25 cellular contexts compared by ENCODE assay signal in the genomic region with DNA sequence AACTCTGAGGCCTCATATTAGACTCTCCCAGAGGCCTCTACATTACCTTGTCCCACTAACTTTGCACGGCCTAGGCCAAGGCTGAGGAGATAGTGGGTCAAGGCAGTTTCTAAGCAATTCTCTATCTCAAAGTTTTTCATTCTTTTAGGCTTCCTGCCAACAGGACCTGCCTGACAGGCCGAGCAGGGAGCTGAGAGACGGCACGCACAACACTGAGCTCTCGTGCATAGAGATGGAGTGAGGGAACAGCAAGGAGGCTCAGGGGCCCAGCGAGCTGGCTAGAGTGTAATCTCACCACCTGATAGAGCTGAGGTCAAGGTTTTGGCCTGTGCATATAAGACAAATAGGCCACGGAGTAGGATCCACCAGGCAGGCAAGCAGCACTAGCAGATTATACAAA. TPM values are rescaled to one million over a fixed set of nuclear protein-coding genes. Genes with fewer than 3 reads are reported as not detected.
A peak's percentile ranks its signal among the peaks of the same experiment; 100 is the strongest.
DNase-seq lines count a peak whose midpoint lies in the region; ATAC-seq and TF ChIP-seq lines count a peak whose summit lies in the region.
"Had no signal": no experiment of that assay in that cellular context is flagged by ENCODE, and none has a peak within 500 bp of the region (broad histone marks: within the 10 kb centered on the region; RNA-seq: fewer than 3 reads in every experiment).

No MANE protein-coding gene starts in this region.

- POLR2A ChIA-PET in A673 (lab: Charles Lee; ENCODE audit: low non-redundant PET): interaction anchor here (0.5 kb wide), 1 partner anchor 100 kb away, joined by 3 read pairs; no protein-coding TSS in a partner anchor

- 67% methylated on average over 7 of the region's 7 CpGs for WGBS in mammary epithelial cell (ENCODE audit: low coverage, missing lambda C conversion rate)

- H3K4me1 Mint-ChIP-seq in nephron (peaks cover 57% of the 10 kb centered on the region), type B pancreatic cell (ENCODE audit: unreplicated experiment) (peaks cover 61% of the 10 kb centered on the region)

- H3K27ac ChIP-seq in mammary epithelial cell (ENCODE audit: insufficient read depth, low read depth, low read length): peak overlapping the region; percentile 41
- no peak overlapping the region for H3K27ac ChIP-seq in A673 (ENCODE audit: low read depth, low read length, poor library complexity, severe bottlenecking)
- H3K27ac ChIP-seq: BLaER1, esophagus muscularis mucosa had no signal

- no peaks in the 10 kb centered on the region for H3K36me3 ChIP-seq in mammary epithelial cell (ENCODE audit: insufficient read depth, low read length)
- no peaks in the 10 kb centered on the region for H3K36me3 ChIP-seq in A673 (ENCODE audit: insufficient read depth, low read length, poor library complexity, severe bottlenecking)
- H3K36me3 ChIP-seq: BLaER1, MG63 had no signal

- H3K9me3 ChIP-seq in mammary epithelial cell (replicated peaks; ENCODE audit: insufficient read depth, low read length) (no peaks in the 10 kb centered on the region), A673 (ENCODE audit: low read depth, low read length, poor library complexity, severe bottlenecking) (no peaks in the 10 kb centered on the region)
- H3K9me3 ChIP-seq: esophagus muscularis mucosa, MG63 had no signal

- H3K27me3 ChIP-seq in mammary epithelial cell (ENCODE audit: insufficient read depth, low read length) (no peaks in the 10 kb centered on the region), A673 (replicated peaks; ENCODE audit: insufficient read depth, low read depth, low read length, poor library complexity) (peaks cover 22% of the 10 kb centered on the region)
- H3K27me3 ChIP-seq: BLaER1, MG63 had no signal

- H2AFZ ChIP-seq in mammary epithelial cell (ENCODE audit: low read depth, low read length): peak overlapping the region; percentile 41

- H3K4me3 ChIP-seq in mammary epithelial cell (replicated peaks in 1 of 3; ENCODE audit: insufficient read depth in 1 of 3, low read depth in 2 of 3, low read length in 3 of 3) (no peak overlapping the region), A673 (ENCODE audit: low read depth, low read length, poor library complexity, severe bottlenecking) (no peak overlapping the region)
- H3K4me3 ChIP-seq: BLaER1, esophagus muscularis mucosa, MG63 had no signal

- CTCF ChIA-PET in mammary epithelial cell (lab: Charles Lee; ENCODE audit: low non-redundant PET): no interaction called here
- CTCF ChIA-PET in A673 (lab: Charles Lee): no interaction called here

- H3K4me3 Mint-ChIP-seq in nephron: peak overlapping the region; percentile 29 to 72 (median 64)
- H3K4me3 Mint-ChIP-seq in type B pancreatic cell: peak overlapping the region; percentile 83
- H3K4me3 Mint-ChIP-seq: activated CD8-positive, alpha-beta T cell treated with anti-CD3 and anti-CD28 coated beads, Interleukin-2, amount 10 ng/mL, durations not matched to agents 7 days and 5 days; stimulated activated naive CD8-positive, alpha-beta T cell treated with anti-CD3 and anti-CD28 coated beads, Interleukin-15, Interleukin-2, amounts not matched to agents 100 ng/mL and 50 ng/mL, for 24 hours had no signal

- no peaks in the 10 kb centered on the region for H3K9me3 Mint-ChIP-seq in nephron
- no peaks in the 10 kb centered on the region for H3K9me3 Mint-ChIP-seq in type B pancreatic cell
- H3K9me3 Mint-ChIP-seq: activated T-helper 2 cell treated with anti-CD3 and anti-CD28 coated beads, Interferon-gamma antibody, Interleukin-2, Interleukin-4, amounts not matched to agents 10 μg/mL and 5 μg/mL and 100 μg/mL, durations not matched to agents 14 hours and 24 hours and 36 hours; stimulated activated naive CD8-positive, alpha-beta T cell treated with anti-CD3 and anti-CD28 coated beads, Interleukin-15, Interleukin-2, amounts not matched to agents 100 ng/mL and 50 ng/mL, for 24 hours had no signal

- in situ Hi-C loops in mammary epithelial cell (cut with MboI; ENCODE audit: low sequenced_read_pairs in 2 of 2): no loop called here

- ATAC-seq in HG03039 (IDR thresholded peaks at IDR 0.05; ENCODE audit: unreplicated experiment) (peak; percentile 4), GM21576 (IDR thresholded peaks at IDR 0.05; ENCODE audit: unreplicated experiment) (no peak)
- ATAC-seq: activated CD8-positive, alpha-beta T cell treated with anti-CD3 and anti-CD28 coated beads, Interleukin-2, amount 10 ng/mL, durations not matched to agents 7 days and 5 days had no signal

- BruUV-seq in mammary epithelial cell (replicated peaks; lab: Mats Ljungman, UMichigan) (no TSS peak), A673 (replicated peaks; lab: Mats Ljungman, UMichigan) (no TSS peak)

- no peaks in the 10 kb centered on the region for H4K20me1 ChIP-seq in mammary epithelial cell (ENCODE audit: insufficient read depth, low read length)
- H4K20me1 ChIP-seq: BLaER1 had no signal

- no peaks in the 10 kb centered on the region for H3K79me2 ChIP-seq in mammary epithelial cell (ENCODE audit: insufficient read depth, low read length)

- peak overlapping the region; percentile 6 to 90 (median 64) for H3K27ac Mint-ChIP-seq in nephron
- H3K27ac Mint-ChIP-seq in type B pancreatic cell: peak overlapping the region; percentile 84
- H3K27ac Mint-ChIP-seq: activated CD8-positive, alpha-beta T cell treated with anti-CD3 and anti-CD28 coated beads, Interleukin-2, amount 10 ng/mL, durations not matched to agents 7 days and 5 days; activated T-helper 2 cell treated with anti-CD3 and anti-CD28 coated beads, Interferon-gamma antibody, Interleukin-2, Interleukin-4, amounts not matched to agents 10 μg/mL and 5 μg/mL and 100 μg/mL, durations not matched to agents 14 hours and 24 hours and 36 hours had no signal

- no peak for TF ChIP-seq CTCF in mammary epithelial cell (conservative IDR thresholded peaks at IDR 0.05 in 1 of 2, IDR thresholded peaks at IDR 0.05 in 1 of 2; ENCODE audit: extremely low read depth in 1 of 2, insufficient read depth in 1 of 2, low read depth in 1 of 2, low read length in 2 of 2)
- TF ChIP-seq CTCF in nephron (IDR thresholded peaks at IDR 0.05; ENCODE audit: unreplicated experiment in 3 of 3): no peak
- TF ChIP-seq CTCF in type B pancreatic cell (conservative IDR thresholded peaks at IDR 0.05): no peak
- TF ChIP-seq CTCF in A673 (conservative IDR thresholded peaks at IDR 0.05; ENCODE audit: low read depth, low read length): no peak

- peaks cover 45% of the 10 kb centered on the region for H3K4me1 ChIP-seq in mammary epithelial cell (ENCODE audit: insufficient read depth, low read length)
- H3K4me1 ChIP-seq in A673 (ENCODE audit: insufficient read depth, low read length, poor library complexity, severe bottlenecking): no peaks in the 10 kb centered on the region
- H3K4me1 ChIP-seq: BLaER1 had no signal

- no peak overlapping the region for H3K4me2 ChIP-seq in mammary epithelial cell (ENCODE audit: insufficient read depth, low read depth, low read length)
- H3K4me2 ChIP-seq: BLaER1 had no signal

- H3K36me3 Mint-ChIP-seq in nephron (ENCODE audit: low read depth) (peaks cover 8% of the 10 kb centered on the region), type B pancreatic cell (peaks cover 13% of the 10 kb centered on the region)

- DNase-seq in mammary epithelial cell: no peak
- no peak for DNase-seq in type B pancreatic cell (ENCODE audit: extremely low spot score, unreplicated experiment)
- DNase-seq in A673 (ENCODE audit: low spot score): no peak
- DNase-seq in DMS53 (lab: John Stamatoyannopoulos, UW): no peak
- DNase-seq: activated CD8-positive, alpha-beta T cell treated with anti-CD3 and anti-CD28 coated beads, Interleukin-2, amount 10 ng/mL, durations not matched to agents 7 days and 5 days; aorta; cortex of kidney; GOT3; islet precursor cell; MG63; NCI-H2029 treated with DMSO at 0.1 percent for 48 hours; NCI-H526; occipital lobe; small intestine; SW 1271 had no signal

- H3K9ac ChIP-seq in mammary epithelial cell (ENCODE audit: insufficient read depth, low read length): no peak overlapping the region
- H3K9ac ChIP-seq: BLaER1 had no signal

- intact Hi-C loops in mammary epithelial cell (cut with micrococcal nuclease) (no loop called here), A673 (cut with micrococcal nuclease; ENCODE audit: unreplicated experiment) (loop anchor here (5.0 kb wide), 1 partner anchor 1284 kb away; no protein-coding TSS in a partner anchor)

- peaks cover 20% of the 10 kb centered on the region for H3K27me3 Mint-ChIP-seq in nephron (ENCODE audit: low read depth)
- peaks cover 4% of the 10 kb centered on the region for H3K27me3 Mint-ChIP-seq in type B pancreatic cell

- dilution Hi-C loops in mammary epithelial cell (cut with HindIII; ENCODE audit: low sequenced_read_pairs): no loop called here

RNA-seq across cellular contexts. Expression of a gene that starts 2.0 kb away (rescaled TPM):
- 10 to 100 TPM; 11.3 to 17.6 TPM for total RNA-seq in mammary epithelial cell
- 12.3 TPM for polyA plus RNA-seq in mammary epithelial cell
- polyA minus RNA-seq in mammary epithelial cell: 23.6 TPM
- total RNA-seq in type B pancreatic cell (ENCODE audit: low replicate concordance): 23.2 and 28.2 TPM in 2 replicates
- total RNA-seq in A673 (2021): 6.2 and 6.9 TPM in 2 replicates

RNA-seq across cellular contexts. Expression of a gene that starts 34.9 kb away (rescaled TPM):
- 10 to 100 TPM in 1 of 2 donors, 1 to 10 TPM in 1; 9.0 to 12.9 TPM for total RNA-seq in mammary epithelial cell
- 0.87 TPM for polyA plus RNA-seq in mammary epithelial cell
- polyA minus RNA-seq in mammary epithelial cell: not detected
- total RNA-seq in type B pancreatic cell (ENCODE audit: low replicate concordance): 0.89 and 2.0 TPM in 2 replicates
- total RNA-seq in A673 (2021): not detected in 2 replicates
- total RNA-seq: activated CD8-positive, alpha-beta T cell treated with anti-CD3 and anti-CD28 coated beads, Interleukin-2, amount 10 ng/mL, durations not matched to agents 7 days and 5 days; activated T-helper 2 cell treated with anti-CD3 and anti-CD28 coated beads, Interferon-gamma antibody, Interleukin-2, Interleukin-4, amounts not matched to agents 10 μg/mL and 5 μg/mL and 100 μg/mL, durations not matched to agents 14 hours and 24 hours and 36 hours; esophagus muscularis mucosa; HT1080; mononuclear cell; occipital lobe; RPMI7951 had no signal
- polyA plus RNA-seq: small intestine had no signal
